ENCODE assay signal across 14 cellular contexts in genomic region chr16:85996843-85997242, GRCh38.
"Had no signal": no experiment of that assay in that cellular context is flagged by ENCODE, and none has a peak within 500 bp of the region (broad histone marks: within the 10 kb centered on the region; RNA-seq: fewer than 3 reads in every experiment).

No MANE protein-coding gene starts in this region.

- H3K4me3 Mint-ChIP-seq: activated CD8-positive, alpha-beta memory T cell treated with anti-CD3 and anti-CD28 coated beads, Interleukin-2, amount 10 ng/mL, durations not matched to agents 7 days and 5 days; nephron had no signal

- H3K9me3 Mint-ChIP-seq: nephron had no signal

- FAIRE-seq: colon, endothelial cell of umbilical vein, urothelium cell line had no signal

- H3K36me3 Mint-ChIP-seq: activated CD8-positive, alpha-beta memory T cell treated with anti-CD3 and anti-CD28 coated beads, Interleukin-2, amount 10 ng/mL, durations not matched to agents 7 days and 5 days had no signal

- H3K27ac Mint-ChIP-seq: activated CD8-positive, alpha-beta memory T cell treated with anti-CD3 and anti-CD28 coated beads, Interleukin-2, amount 10 ng/mL, durations not matched to agents 7 days and 5 days; nephron had no signal

- ATAC-seq: activated CD4-positive, CD25-positive, alpha-beta regulatory T cell treated with anti-CD3 and anti-CD28 coated beads, Interleukin-2, amount 50 U/mL, for 24 hours; activated CD8-positive, alpha-beta memory T cell treated with anti-CD3 and anti-CD28 coated beads, Interleukin-2, amount 10 ng/mL, durations not matched to agents 7 days and 5 days had no signal

- H3K4me3 ChIP-seq: cardiac muscle cell, stomach had no signal

- H3K27ac ChIP-seq: cardiac muscle cell, stomach had no signal

- H3K9me3 ChIP-seq: stomach had no signal

- DNase-seq: activated CD4-positive, alpha-beta T cell treated with anti-CD3 and anti-CD28 coated beads, Interleukin-2, amount 50 U/mL, for 4 hours; activated CD8-positive, alpha-beta memory T cell treated with anti-CD3 and anti-CD28 coated beads, Interleukin-2, amount 10 ng/mL, durations not matched to agents 7 days and 5 days; activated gamma-delta T cell; foreskin melanocyte; occipital lobe; stimulated activated CD4-positive, alpha-beta T cell treated with anti-CD3 and anti-CD28 coated beads, Interleukin-12 subunit alpha, Interleukin-12 subunit beta, amount 100 ng/mL, for 4 hours; stomach; T-helper 2 cell had no signal

- H3K36me3 ChIP-seq: cardiac muscle cell, stomach had no signal
